18 cellular contexts compared by ENCODE assay signal in genomic region chr3:149579161-149579560, GRCh38.
DNase-seq lines count a peak whose midpoint lies in the region; ATAC-seq and TF ChIP-seq lines count a peak whose summit lies in the region.
"Had no signal": no experiment of that assay in that cellular context is flagged by ENCODE, and none has a peak within 500 bp of the region (broad histone marks: within the 10 kb centered on the region; RNA-seq: fewer than 3 reads in every experiment).

No MANE protein-coding gene starts in this region.

- H3K9me3 ChIP-seq in SJSA1 (replicated peaks) (no peaks in the 10 kb centered on the region), fibroblast of lung (ENCODE audit: control insufficient read depth, insufficient read depth, low read depth, low read length) (no peaks in the 10 kb centered on the region), subcutaneous abdominal adipose tissue (ENCODE audit: control insufficient read depth in 5 of 5, low read length in 5 of 5) (no peaks in the 10 kb centered on the region)

- H2AFZ ChIP-seq in fibroblast of lung (ENCODE audit: low read length): no peak overlapping the region

- TF ChIP-seq CTCF in fibroblast of lung (conservative IDR thresholded peaks at IDR 0.05 in 1 of 2, IDR thresholded peaks at IDR 0.05 in 1 of 2; ENCODE audit: low read depth in 1 of 2, low read length in 2 of 2): no peak

- H3K27me3 ChIP-seq in SJSA1 (replicated peaks) (no peaks in the 10 kb centered on the region), fibroblast of lung (ENCODE audit: control insufficient read depth, insufficient read depth, low read length) (no peaks in the 10 kb centered on the region), subcutaneous abdominal adipose tissue (ENCODE audit: control insufficient read depth in 5 of 5, insufficient read depth in 4 of 5, low read length in 5 of 5) (no peaks in the 10 kb centered on the region)

- H3K4me1 ChIP-seq in SJSA1 (replicated peaks) (peaks cover 95% of the 10 kb centered on the region), fibroblast of lung (ENCODE audit: control insufficient read depth, extremely low read depth, insufficient read depth, low read length) (peaks cover 56% of the 10 kb centered on the region), subcutaneous abdominal adipose tissue (ENCODE audit: control insufficient read depth in 5 of 5, insufficient read depth in 5 of 5, low read length in 5 of 5) (peaks cover 9 to 68% (median 52%) of the 10 kb centered on the region in 5 donors)

- H3K9ac ChIP-seq in fibroblast of lung (ENCODE audit: insufficient read depth, low read length) (no peak overlapping the region), subcutaneous abdominal adipose tissue (ENCODE audit: low read length in 5 of 5) (no peak overlapping the region)

- peak overlapping the region; percentile 90 for H3K27ac ChIP-seq in SJSA1
- peak overlapping the region; percentile 70 for H3K27ac ChIP-seq in fibroblast of lung (ENCODE audit: insufficient read depth, low read length)
- peak overlapping the region; percentile 84 for H3K27ac ChIP-seq in subcutaneous abdominal adipose tissue (ENCODE audit: low read depth, low read length)
- H3K27ac ChIP-seq: 22Rv1 had no signal

- H4K20me1 ChIP-seq in fibroblast of lung (ENCODE audit: control insufficient read depth, extremely low read depth, insufficient read depth, low read length): no peaks in the 10 kb centered on the region

- H3K4me3 ChIP-seq in SJSA1: no peak overlapping the region
- no peak overlapping the region for H3K4me3 ChIP-seq in fibroblast of lung (replicated peaks in 1 of 4; ENCODE audit: control extremely low read depth in 1 of 4, insufficient read depth in 1 of 4, low read depth in 3 of 4, low read length in 4 of 4)
- no peak overlapping the region for H3K4me3 ChIP-seq in subcutaneous abdominal adipose tissue (ENCODE audit: low read depth in 1 of 5, low read length in 5 of 5)

- no peaks in the 10 kb centered on the region for H3K36me3 ChIP-seq in SJSA1
- H3K36me3 ChIP-seq in fibroblast of lung (ENCODE audit: control insufficient read depth, insufficient read depth, low read length): no peaks in the 10 kb centered on the region
- H3K36me3 ChIP-seq in subcutaneous abdominal adipose tissue (ENCODE audit: control insufficient read depth in 5 of 5, insufficient read depth in 5 of 5, low read length in 5 of 5): no peaks in the 10 kb centered on the region

- ATAC-seq in GM19467 (IDR thresholded peaks at IDR 0.05; ENCODE audit: unreplicated experiment): no peak
- ATAC-seq: activated CD4-positive, CD25-positive, alpha-beta regulatory T cell treated with anti-CD3 and anti-CD28 coated beads, Interleukin-2, amount 50 U/mL, for 24 hours; esophagus mucosa; Right ventricle myocardium inferior had no signal

- peak overlapping the region; percentile 52 for H3K4me2 ChIP-seq in fibroblast of lung (ENCODE audit: extremely low read depth, insufficient read depth, low read length)

- peak; percentile 33 for DNase-seq in DMS 273 (lab: John Stamatoyannopoulos, UW; ENCODE audit: unreplicated experiment)
- DNase-seq in DMS 273 treated with DMSO at 0.1 percent for 48 hours (lab: John Stamatoyannopoulos, UW): no peak
- no peak for DNase-seq in SJSA1 (ENCODE audit: low read depth in 1 of 2, low spot score in 2 of 2)
- no peak for DNase-seq in fibroblast of lung (ENCODE audit: low read depth in 2 of 2)
- no peak for DNase-seq in NK-92 treated with Interleukin-12 subunit alpha and Interleukin-12 subunit beta, amount 100 ng/mL, for 24 hours (lab: John Stamatoyannopoulos, UW)
- no peak for DNase-seq in occipital lobe (lab: John Stamatoyannopoulos, UW)
- DNase-seq: activated naive CD4-positive, alpha-beta T cell treated with Interleukin-2 at 50 U/mL for 16 hours; head of caudate nucleus; immature natural killer cell; NCI-H1092 treated with DMSO at 0.1 percent for 48 hours; NCI-H2171 treated with DMSO at 0.1 percent for 48 hours; stimulated activated CD4-positive, alpha-beta T cell treated with anti-CD3 and anti-CD28 coated beads, Interleukin-4, amount 100 ng/mL, for 4 hours had no signal

- peaks cover 43% of the 10 kb centered on the region for H3K79me2 ChIP-seq in fibroblast of lung (ENCODE audit: control insufficient read depth, insufficient read depth, low read length)
